In genomic region chr9:15079989-15080388, GRCh38 we compare ENCODE assay signal across 1 cellular context.
TF ChIP-seq lines count a peak whose summit lies in the region.

No MANE protein-coding gene starts in this region.

TF ChIP-seq in HepG2, 621 proteins besides CTCF, POLR2A, EP300 and RAD21 (continued from another document and continues in another):
- no peak for TF ChIP-seq LRRFIP1 (CRISPR knock-in tag; conservative IDR thresholded peaks at IDR 0.05)
- TF ChIP-seq SOX13 (IDR thresholded peaks at IDR 0.05), result peak; percentile 97
- TF ChIP-seq SOX13 (CRISPR knock-in tag; conservative IDR thresholded peaks at IDR 0.05 in 1 of 2, IDR thresholded peaks at IDR 0.05 in 1 of 2), result peak in 1 of 2 experiments; percentile 99; a peak in 2 of 4 replicates
- TF ChIP-seq PHF20 (CRISPR knock-in tag; IDR thresholded peaks at IDR 0.05), result no peak
- peak; percentile 74 for TF ChIP-seq HNF4G (IDR thresholded peaks at IDR 0.05; ENCODE audit: borderline replicate concordance, low read depth, low read length)
- TF ChIP-seq HNF4G (CRISPR knock-in tag; IDR thresholded peaks at IDR 0.05; ENCODE audit: borderline replicate concordance, low read depth), result no peak
- TF ChIP-seq ZNF563 (CRISPR knock-in tag; IDR thresholded peaks at IDR 0.05), result no peak
- TF ChIP-seq ZNF263 (CRISPR knock-in tag; IDR thresholded peaks at IDR 0.05), result peak; percentile 67
- peak in 1 of 2 experiments; percentile 32; a peak in 1 of 4 replicates for TF ChIP-seq REST (IDR thresholded peaks at IDR 0.05; ENCODE audit: borderline replicate concordance in 1 of 2, low read depth in 1 of 2, low read length in 2 of 2)
- TF ChIP-seq ZNF281 (CRISPR knock-in tag; IDR thresholded peaks at IDR 0.05; ENCODE audit: borderline replicate concordance), result peak; percentile 57; the same call in 1 of the 2 replicates
- TF ChIP-seq ZNF75D (CRISPR knock-in tag; IDR thresholded peaks at IDR 0.05; ENCODE audit: borderline replicate concordance), result no peak
- peak; percentile 79 for TF ChIP-seq SIX4 (CRISPR knock-in tag; IDR thresholded peaks at IDR 0.05)
- TF ChIP-seq HDAC1 (CRISPR knock-in tag; IDR thresholded peaks at IDR 0.05), result peak; percentile 73
- no peak for TF ChIP-seq ZNF451 (CRISPR knock-in tag; IDR thresholded peaks at IDR 0.05)
- no peak for TF ChIP-seq PTBP1 (IDR thresholded peaks at IDR 0.05; ENCODE audit: low read depth, low read length, poor library complexity, severe bottlenecking)
- peak; percentile 68 for TF ChIP-seq ZNF574 (CRISPR knock-in tag; IDR thresholded peaks at IDR 0.05)
- TF ChIP-seq ZNF329 (CRISPR knock-in tag; IDR thresholded peaks at IDR 0.05; ENCODE audit: low read depth), result no peak
- TF ChIP-seq ZBTB20 (CRISPR knock-in tag; IDR thresholded peaks at IDR 0.05; ENCODE audit: borderline replicate concordance, low read depth), result peak; percentile 80
- TF ChIP-seq REPIN1 (CRISPR knock-in tag; IDR thresholded peaks at IDR 0.05; ENCODE audit: borderline replicate concordance, low read depth), result peak; percentile 82; the same call in 1 of the 2 replicates
- peak; percentile 51; the same call in 1 of the 2 replicates for TF ChIP-seq ZNF646 (CRISPR knock-in tag; IDR thresholded peaks at IDR 0.05)
- TF ChIP-seq IRF2 (CRISPR knock-in tag; IDR thresholded peaks at IDR 0.05), result peak; percentile 71
- TF ChIP-seq ZMYM4 (CRISPR knock-in tag; IDR thresholded peaks at IDR 0.05), result peak; percentile 90
- peak; percentile 84 for TF ChIP-seq RARA (CRISPR knock-in tag; IDR thresholded peaks at IDR 0.05)
- TF ChIP-seq SALL1 (CRISPR knock-in tag; IDR thresholded peaks at IDR 0.05), result peak; percentile 96
- peak; percentile 53; the same call in 1 of the 2 replicates for TF ChIP-seq FOXK2 (IDR thresholded peaks at IDR 0.05)
- peak; percentile 84; the same call in 1 of the 2 replicates for TF ChIP-seq TRIM24 (CRISPR knock-in tag; IDR thresholded peaks at IDR 0.05)
- no peak for TF ChIP-seq STAT5B (CRISPR knock-in tag; IDR thresholded peaks at IDR 0.05)
- TF ChIP-seq GATAD2A (CRISPR knock-in tag; IDR thresholded peaks at IDR 0.05), result peak; percentile 97
- no peak; the same call in 1 of the 2 replicates for TF ChIP-seq TP53 (CRISPR knock-in tag; conservative IDR thresholded peaks at IDR 0.05)
- TF ChIP-seq ZNF235 (CRISPR knock-in tag; IDR thresholded peaks at IDR 0.05; ENCODE audit: borderline replicate concordance), result no peak
- no peak for TF ChIP-seq CHD2 (IDR thresholded peaks at IDR 0.05; ENCODE audit: low read depth, low read length)
- peak; percentile 67 for TF ChIP-seq CBX5 (CRISPR knock-in tag; IDR thresholded peaks at IDR 0.05; ENCODE audit: borderline replicate concordance)
- TF ChIP-seq MNT (IDR thresholded peaks at IDR 0.05), result no peak
